ENCODE assay signal across 8 cellular contexts in genomic region chr22:31496007-31496734, GRCh38. TPM values are rescaled to one million over a fixed set of nuclear protein-coding genes. Genes with fewer than 3 reads are reported as not detected.
DNase-seq lines count a peak whose midpoint lies in the region; ATAC-seq, FAIRE-seq and TF ChIP-seq lines count a peak whose summit lies in the region.

A gene with protein sequence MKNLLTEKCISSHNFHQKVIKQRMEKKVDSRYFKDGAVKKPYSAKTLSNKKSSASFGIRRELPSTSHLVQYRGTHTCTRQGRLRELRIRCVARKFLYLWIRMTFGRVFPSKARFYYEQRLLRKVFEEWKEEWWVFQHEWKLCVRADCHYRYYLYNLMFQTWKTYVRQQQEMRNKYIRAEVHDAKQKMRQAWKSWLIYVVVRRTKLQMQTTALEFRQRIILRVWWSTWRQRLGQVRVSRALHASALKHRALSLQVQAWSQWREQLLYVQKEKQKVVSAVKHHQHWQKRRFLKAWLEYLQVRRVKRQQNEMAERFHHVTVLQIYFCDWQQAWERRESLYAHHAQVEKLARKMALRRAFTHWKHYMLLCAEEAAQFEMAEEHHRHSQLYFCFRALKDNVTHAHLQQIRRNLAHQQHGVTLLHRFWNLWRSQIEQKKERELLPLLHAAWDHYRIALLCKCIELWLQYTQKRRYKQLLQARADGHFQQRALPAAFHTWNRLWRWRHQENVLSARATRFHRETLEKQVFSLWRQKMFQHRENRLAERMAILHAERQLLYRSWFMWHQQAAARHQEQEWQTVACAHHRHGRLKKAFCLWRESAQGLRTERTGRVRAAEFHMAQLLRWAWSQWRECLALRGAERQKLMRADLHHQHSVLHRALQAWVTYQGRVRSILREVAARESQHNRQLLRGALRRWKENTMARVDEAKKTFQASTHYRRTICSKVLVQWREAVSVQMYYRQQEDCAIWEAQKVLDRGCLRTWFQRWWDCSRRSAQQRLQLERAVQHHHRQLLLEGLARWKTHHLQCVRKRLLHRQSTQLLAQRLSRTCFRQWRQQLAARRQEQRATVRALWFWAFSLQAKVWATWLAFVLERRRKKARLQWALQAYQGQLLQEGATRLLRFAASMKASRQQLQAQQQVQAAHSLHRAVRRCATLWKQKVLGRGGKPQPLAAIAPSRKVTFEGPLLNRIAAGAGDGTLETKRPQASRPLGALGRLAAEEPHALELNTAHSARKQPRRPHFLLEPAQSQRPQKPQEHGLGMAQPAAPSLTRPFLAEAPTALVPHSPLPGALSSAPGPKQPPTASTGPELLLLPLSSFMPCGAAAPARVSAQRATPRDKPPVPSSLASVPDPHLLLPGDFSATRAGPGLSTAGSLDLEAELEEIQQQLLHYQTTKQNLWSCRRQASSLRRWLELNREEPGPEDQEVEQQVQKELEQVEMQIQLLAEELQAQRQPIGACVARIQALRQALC (plus strand): TSS chr22:31496536. CDS start chr22:31508285, 11,749 bp downstream.

- FAIRE-seq in GM12892 (lab: Jason Lieb, UNC), result peak; percentile 99

- H3K9me3 ChIP-seq in left ventricle myocardium inferior (replicated peaks) (no peaks in the 10 kb centered on the region), prostate gland (no peaks in the 10 kb centered on the region)

- TF ChIP-seq POLR2A in GM12892 (IDR thresholded peaks at IDR 0.05; ENCODE audit: low read depth, low read length) (peak; percentile 76), prostate gland (IDR thresholded peaks at IDR 0.05) (peak; percentile 67)

- H3K36me3 ChIP-seq in left ventricle myocardium inferior (peaks cover 7% of the 10 kb centered on the region), prostate gland (no peaks in the 10 kb centered on the region), urinary bladder (ENCODE audit: insufficient read depth) (no peaks in the 10 kb centered on the region)

- H3K27ac ChIP-seq in left ventricle myocardium inferior (replicated peaks), result peak within 1 kb of the TSS; percentile 86
- peak within 1 kb of the TSS; percentile 78 to 80 for H3K27ac ChIP-seq in prostate gland
- peak within 1 kb of the TSS; percentile 24 for H3K27ac ChIP-seq in urinary bladder (ENCODE audit: low read depth)

- DNase-seq in GM12892 (ENCODE audit: insufficient read length) (peak; percentile 80), NCI-H1436 treated with DMSO at 0.1 percent for 48 hours (lab: John Stamatoyannopoulos, UW) (peak; percentile 42), amniotic stem cell (lab: John Stamatoyannopoulos, UW) (peak; percentile 64), left ventricle myocardium inferior (peak; percentile 93), prostate gland (ENCODE audit: low spot score) (peak; percentile 89)

- peak; percentile 76 for ATAC-seq in HG02852 (IDR thresholded peaks at IDR 0.05; ENCODE audit: unreplicated experiment)

- 0% methylated on average over 54 of the region's 70 CpGs for WGBS in prostate gland
- under 1% methylated on average over 70 of the region's 70 CpGs for whole genome bisulfite sequencing in urinary bladder

- no peaks in the 10 kb centered on the region for H3K27me3 ChIP-seq in left ventricle myocardium inferior (ENCODE audit: low read depth)
- H3K27me3 ChIP-seq in prostate gland (replicated peaks; ENCODE audit: insufficient read depth), result no peaks in the 10 kb centered on the region

- intact Hi-C loops in T-helper 1 cell treated with Interleukin-12 subunit alpha and Interleukin-12 subunit beta and Interleukin-4 antibody, amounts not matched to agents 30 ng/mL and 1 ng/mL, for 36 hours (cut with micrococcal nuclease), result loop anchor here (1.0 to 10.0 kb wide), 11 partner anchors 29 to 1731 kb away; partner anchors contain the start of genes DRG1, PIK3IP1, SMTN and UQCR10
- intact Hi-C loops in left ventricle myocardium inferior (cut with micrococcal nuclease), result no loop called here
- intact Hi-C loops in prostate gland (cut with DNase I), result no loop called here

- H3K4me1 ChIP-seq in left ventricle myocardium inferior, result peaks cover 42% of the 10 kb centered on the region
- H3K4me1 ChIP-seq in prostate gland (replicated peaks), result peaks cover under 1% of the 10 kb centered on the region
- H3K4me1 ChIP-seq in urinary bladder (ENCODE audit: insufficient read depth), result no peaks in the 10 kb centered on the region

- H3K4me3 ChIP-seq in left ventricle myocardium inferior (peak within 1 kb of the TSS; percentile 80), prostate gland (peak within 1 kb of the TSS; percentile 70 to 85), urinary bladder (ENCODE audit: low read depth, low read length) (peak within 1 kb of the TSS; percentile 68)

- TF ChIP-seq CTCF in left ventricle myocardium inferior (IDR thresholded peaks at IDR 0.05; ENCODE audit: borderline replicate concordance) (peak; percentile 45), prostate gland (IDR thresholded peaks at IDR 0.05) (peak in 2 of 4 experiments; percentile 26 to 33)

RNA-seq across cellular contexts. Expression of the gene that starts here (rescaled TPM):
- polyA plus RNA-seq in GM12892 (2012; ENCODE audit: missing spikeins), result 89.0 TPM
- total RNA-seq in T-helper 1 cell treated with Interleukin-12 subunit alpha and Interleukin-12 subunit beta and Interleukin-4 antibody, amounts not matched to agents 30 ng/mL and 1 ng/mL, for 36 hours, result 235 and 238 TPM in 2 replicates
- total RNA-seq in left ventricle myocardium inferior (6.8 TPM), prostate gland (10 to 100 TPM; 21.5 to 68.8 TPM), urinary bladder (22.7 TPM)
- 14.6 TPM for polyA plus RNA-seq in urinary bladder

Comparison
In these comparisons a context has a peak if more than half of its experiments do, and no peak if none do; other contexts are left out.
1. Peak in every context shown above with its lines: DNase-seq, ATAC-seq, H3K4me3 ChIP-seq and H3K27ac ChIP-seq.
2. DNase-seq: peak in every context shown above with its lines; median percentile 93 in left ventricle myocardium inferior; 89 in prostate gland; 80 in GM12892; 64 in amniotic stem cell; 42 in NCI-H1436 treated with DMSO at 0.1 percent for 48 hours.
3. H3K27ac ChIP-seq: peak in every context shown above with its lines; median percentile 86 in left ventricle myocardium inferior; 79 in prostate gland; 24 in urinary bladder.